ENCODE assay signal across 14 cellular contexts in the genomic region with DNA sequence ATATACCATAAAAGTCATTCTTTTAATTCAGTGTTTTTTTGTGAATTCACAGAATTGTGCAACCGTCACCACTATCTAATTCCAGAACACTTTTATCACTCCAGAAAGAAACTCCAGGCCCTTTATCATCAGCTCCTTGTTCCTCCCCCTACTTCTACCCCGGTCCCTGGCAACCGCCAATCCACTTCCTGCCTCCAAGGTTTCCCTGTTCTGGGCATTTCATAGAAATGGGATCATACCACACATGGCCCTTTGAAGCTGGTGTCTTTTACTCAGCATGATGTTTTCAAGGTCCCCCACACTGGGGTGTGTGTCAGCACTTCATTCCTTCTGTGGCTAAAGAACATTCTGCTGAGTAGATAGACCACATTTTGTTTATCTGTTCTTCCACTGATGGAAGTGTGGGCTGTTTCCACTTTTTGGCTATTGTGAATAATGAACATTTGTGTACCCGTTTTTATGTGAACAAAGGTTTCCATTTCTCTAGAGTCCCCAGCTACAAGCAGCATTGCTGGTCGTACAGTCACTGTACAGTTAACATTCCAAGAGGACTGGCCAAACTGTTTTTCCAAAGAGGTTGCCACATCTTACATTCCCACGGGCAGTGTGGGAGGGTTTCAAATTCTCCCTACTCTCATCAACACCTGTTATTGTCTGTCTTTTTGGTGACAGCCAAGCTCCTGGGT.
DNase-seq lines count a peak whose midpoint lies in the region; ATAC-seq and TF ChIP-seq lines count a peak whose summit lies in the region.
"Had no signal": no experiment of that assay in that cellular context is flagged by ENCODE, and none has a peak within 500 bp of the region (broad histone marks: within the 10 kb centered on the region; RNA-seq: fewer than 3 reads in every experiment).

No MANE protein-coding gene starts in this region.

- peaks cover 0 to 14% (median 4%) of the 10 kb centered on the region in 9 donors for H3K9me3 Mint-ChIP-seq in naive thymus-derived CD8-positive, alpha-beta T cell

- intact Hi-C loops in adrenal gland (cut with DNase I): no loop called here
- intact Hi-C loops in left cardiac atrium (cut with DNase I): no loop called here

- no peak overlapping the region for H3K4me3 Mint-ChIP-seq in naive thymus-derived CD8-positive, alpha-beta T cell
- H3K4me3 Mint-ChIP-seq: activated CD8-positive, alpha-beta T cell treated with anti-CD3 and anti-CD28 coated beads, Interleukin-2, amount 10 ng/mL, durations not matched to agents 7 days and 5 days; brain had no signal

- ATAC-seq in left cardiac atrium (peak; percentile 56 to 57), HG03354 (IDR thresholded peaks at IDR 0.05; ENCODE audit: poor library complexity, severe bottlenecking, unreplicated experiment) (no peak)
- ATAC-seq in naive thymus-derived CD8-positive, alpha-beta T cell: no peak
- ATAC-seq: activated CD8-positive, alpha-beta T cell treated with anti-CD3 and anti-CD28 coated beads, Interleukin-2, amount 10 ng/mL, durations not matched to agents 7 days and 5 days had no signal

- H3K4me1 Mint-ChIP-seq in naive thymus-derived CD8-positive, alpha-beta T cell: peaks cover 0 to 5% (median 0%) of the 10 kb centered on the region in 4 donors

- 32 to 38% (median 37%) methylated on average over 6 of the region's 6 CpGs for WGBS in adrenal gland, 4 donors

- CTCF ChIA-PET in GM10248 (lab: Yijun Ruan, JAX): no interaction called here

- peak overlapping the region; percentile 48 for H3K4me2 ChIP-seq in skeletal muscle satellite cell (ENCODE audit: low read length)

- H3K4me3 ChIP-seq in adrenal gland (no peak overlapping the region), skeletal muscle satellite cell (ENCODE audit: low read length) (no peak overlapping the region)
- H3K4me3 ChIP-seq: heart left ventricle, SK-N-MC had no signal

- peaks cover 0 to 2% (median 0%) of the 10 kb centered on the region in 3 donors for H3K36me3 Mint-ChIP-seq in naive thymus-derived CD8-positive, alpha-beta T cell
- H3K36me3 Mint-ChIP-seq: brain had no signal

- H3K36me3 ChIP-seq in adrenal gland (replicated peaks in 1 of 2): no peaks in the 10 kb centered on the region
- H3K36me3 ChIP-seq in skeletal muscle satellite cell (ENCODE audit: insufficient read depth, low read length): no peaks in the 10 kb centered on the region
- H3K36me3 ChIP-seq: heart left ventricle had no signal

- no peak for TF ChIP-seq POLR2A in adrenal gland (IDR thresholded peaks at IDR 0.05)

- peak overlapping the region; percentile 82 for H3K9ac ChIP-seq in skeletal muscle satellite cell (ENCODE audit: low read depth, low read length)

- H3K27ac ChIP-seq in adrenal gland: peak overlapping the region in 4 of 5 donors; percentile 6 to 83 (median 70)
- H3K27ac ChIP-seq: SK-N-MC had no signal

- H3K9me3 ChIP-seq in adrenal gland (replicated peaks in 1 of 3): no peaks in the 10 kb centered on the region
- H3K9me3 ChIP-seq in skeletal muscle satellite cell (replicated peaks; ENCODE audit: low read length): no peaks in the 10 kb centered on the region

- H3K4me1 ChIP-seq in adrenal gland (replicated peaks in 1 of 2): peaks cover 14 to 27% of the 10 kb centered on the region in 2 donors
- H3K4me1 ChIP-seq in skeletal muscle satellite cell (ENCODE audit: control insufficient read depth, insufficient read depth, low read length): peaks cover 69% of the 10 kb centered on the region

- TF ChIP-seq CTCF in adrenal gland (IDR thresholded peaks at IDR 0.05) (no peak), GM10248 (IDR thresholded peaks at IDR 0.05; ENCODE audit: control extremely low read depth, extremely low read depth, low read depth, missing control alignments) (no peak)

- peaks cover 6 to 31% (median 10%) of the 10 kb centered on the region in 5 donors for H3K27me3 Mint-ChIP-seq in naive thymus-derived CD8-positive, alpha-beta T cell

- POLR2A ChIA-PET in naive thymus-derived CD8-positive, alpha-beta T cell (lab: Charles Lee): no interaction called here
- POLR2A ChIA-PET in GM10248 (lab: Yijun Ruan, JAX): interaction anchor here (0.7 kb wide), 1 partner anchor 15 kb away, joined by 3 read pairs; no protein-coding TSS in a partner anchor

- H3K27me3 ChIP-seq in adrenal gland (no peaks in the 10 kb centered on the region), skeletal muscle satellite cell (ENCODE audit: control insufficient read depth, insufficient read depth, low read length) (no peaks in the 10 kb centered on the region)

- H3K27ac Mint-ChIP-seq in naive thymus-derived CD8-positive, alpha-beta T cell: no peak overlapping the region
- H3K27ac Mint-ChIP-seq: activated CD8-positive, alpha-beta T cell treated with anti-CD3 and anti-CD28 coated beads, Interleukin-2, amount 10 ng/mL, durations not matched to agents 7 days and 5 days had no signal

- DNase-seq in H4 (ENCODE audit: low spot score): peak; percentile 91
- DNase-seq in adrenal gland: peak; percentile 78 to 91 (median 85)
- no peak for DNase-seq in left cardiac atrium
- no peak for DNase-seq in naive thymus-derived CD8-positive, alpha-beta T cell
- DNase-seq in NCI-H187 treated with DMSO at 0.1 percent for 48 hours (lab: John Stamatoyannopoulos, UW): no peak
- no peak for DNase-seq in GM10248 (ENCODE audit: extremely low spot score)
- DNase-seq: activated CD8-positive, alpha-beta T cell treated with anti-CD3 and anti-CD28 coated beads, Interleukin-2, amount 10 ng/mL, durations not matched to agents 7 days and 5 days; NCI-H2227 treated with DMSO at 0.1 percent for 48 hours; nucleus accumbens had no signal

Comparison
In these comparisons a context has a peak if more than half of its experiments do, and no peak if none do; other contexts are left out.
1. DNase-seq: peak in H4 (single experiment) and adrenal gland (7 of 7); none in left cardiac atrium (single experiment), naive thymus-derived CD8-positive, alpha-beta T cell (0 of 10), NCI-H187 treated with DMSO at 0.1 percent for 48 hours (single experiment) and GM10248 (single experiment).
2. ATAC-seq: peak in left cardiac atrium (2 of 2); none in naive thymus-derived CD8-positive, alpha-beta T cell (0 of 2) and HG03354 (single experiment).